In genomic region chr5:58544926-58545325, GRCh38 we compare ENCODE assay signal across 23 cellular contexts. TPM values are rescaled to one million over a fixed set of nuclear protein-coding genes. Genes with fewer than 3 reads are reported as not detected.
"Had no signal": no experiment of that assay in that cellular context is flagged by ENCODE, and none has a peak within 500 bp of the region (broad histone marks: within the 10 kb centered on the region; RNA-seq: fewer than 3 reads in every experiment).

No MANE protein-coding gene starts in this region.

- H3K4me3 Mint-ChIP-seq: activated naive CD4-positive, alpha-beta T cell treated with anti-CD3 and anti-CD28 coated beads, Interleukin-2, amount 50 U/mL, for 24 hours; activated T-cell treated with anti-CD3 and anti-CD28 coated beads, Interleukin-2, amount 50 U/mL, for 72 hours; central memory CD8-positive, alpha-beta T cell had no signal

- DNase-seq: activated CD4-positive, alpha-beta T cell treated with anti-CD3 and anti-CD28 coated beads for 1 hour; activated gamma-delta T cell; activated T-cell treated with anti-CD3 and anti-CD28 coated beads, Interleukin-2, amount 50 U/mL, for 72 hours; colonic mucosa; erythroblast; foreskin melanocyte; glutamatergic neuron; hypothalamus; islet precursor cell; stimulated activated CD4-positive, alpha-beta T cell treated with anti-CD3 and anti-CD28 coated beads, Interleukin-2, amount 100 ng/mL, for 24 hours; stimulated activated naive CD4-positive, alpha-beta T cell treated with Interleukin-2 at 50 U/mL for 16 hours; substantia nigra; tibial artery had no signal

- H3K9me3 ChIP-seq: ascending aorta, colonic mucosa, right atrium auricular region had no signal

- H3K27ac Mint-ChIP-seq: activated naive CD4-positive, alpha-beta T cell treated with anti-CD3 and anti-CD28 coated beads, Interleukin-2, amount 50 U/mL, for 24 hours; activated T-cell treated with anti-CD3 and anti-CD28 coated beads, Interleukin-2, amount 50 U/mL, for 72 hours; progenitor cell of endocrine pancreas had no signal

- H3K27ac ChIP-seq: ascending aorta, colonic mucosa, right atrium auricular region, tibial artery, VCaP had no signal

- H3K4me3 ChIP-seq: ascending aorta, colonic mucosa, lung, right atrium auricular region, tibial artery had no signal

- H3K36me3 ChIP-seq: ascending aorta, colonic mucosa, right atrium auricular region, tibial artery had no signal

- H3K4me1 Mint-ChIP-seq: activated naive CD4-positive, alpha-beta T cell treated with anti-CD3 and anti-CD28 coated beads, Interleukin-2, amount 50 U/mL, for 24 hours; central memory CD8-positive, alpha-beta T cell had no signal

- H3K4me1 ChIP-seq: ascending aorta, colonic mucosa, right atrium auricular region, tibial artery had no signal

- ATAC-seq: activated T-cell treated with anti-CD3 and anti-CD28 coated beads, Interleukin-2, amount 50 U/mL, for 72 hours had no signal

- H3K27me3 Mint-ChIP-seq: activated naive CD4-positive, alpha-beta T cell treated with anti-CD3 and anti-CD28 coated beads, Interleukin-2, amount 50 U/mL, for 24 hours; central memory CD8-positive, alpha-beta T cell; progenitor cell of endocrine pancreas had no signal

- H3K27me3 ChIP-seq: ascending aorta, colonic mucosa, right atrium auricular region, tibial artery had no signal

- H3K36me3 Mint-ChIP-seq: activated naive CD4-positive, alpha-beta T cell treated with anti-CD3 and anti-CD28 coated beads, Interleukin-2, amount 50 U/mL, for 24 hours had no signal

RNA-seq across cellular contexts. Expression of gene RAB3C, which starts 37.9 kb away (rescaled TPM):
- total RNA-seq: activated CD8-positive, alpha-beta memory T cell treated with anti-CD3 and anti-CD28 coated beads for 36 hours; activated T-cell treated with anti-CD3 and anti-CD28 coated beads, Interleukin-2, amount 50 U/mL, for 72 hours; myocyte had no signal

RNA-seq across cellular contexts. Expression of gene GAPT, which starts 53.7 kb away (rescaled TPM):
- total RNA-seq: activated CD8-positive, alpha-beta memory T cell treated with anti-CD3 and anti-CD28 coated beads for 36 hours; activated T-cell treated with anti-CD3 and anti-CD28 coated beads, Interleukin-2, amount 50 U/mL, for 72 hours; ascending aorta; myocyte; progenitor cell of endocrine pancreas had no signal
- polyA plus RNA-seq: neural cell had no signal
